ENCODE assay signal across 20 cellular contexts in genomic region chr15:71316911-71317310, GRCh38.
"Had no signal": no experiment of that assay in that cellular context is flagged by ENCODE, and none has a peak within 500 bp of the region (broad histone marks: within the 10 kb centered on the region; RNA-seq: fewer than 3 reads in every experiment).

No MANE protein-coding gene starts in this region.

- H3K27ac ChIP-seq: heart right ventricle, left ventricle myocardium inferior, lower lobe of right lung, neural progenitor cell, ovary, right atrium auricular region, sigmoid colon, thyroid gland, upper lobe of left lung, vagina had no signal

- H3K9ac ChIP-seq: neural progenitor cell had no signal

- H2AFZ ChIP-seq: neural progenitor cell had no signal

- H3K4me3 ChIP-seq: heart right ventricle, left ventricle myocardium inferior, lower lobe of right lung, neural progenitor cell, ovary, right atrium auricular region, sigmoid colon, thyroid gland, upper lobe of left lung, vagina had no signal

- DNase-seq: effector memory CD4-positive, alpha-beta T cell; heart right ventricle; immature natural killer cell; kidney; left cardiac atrium; left ventricle myocardium inferior; lower lobe of right lung; nucleus accumbens; ovary; sigmoid colon; small intestine; stimulated activated CD4-positive, alpha-beta T cell treated with anti-CD3 and anti-CD28 coated beads, Interleukin-12 subunit alpha, Interleukin-12 subunit beta, amount 100 ng/mL, for 4 hours; stimulated activated naive CD4-positive, alpha-beta T cell; thyroid gland; upper lobe of left lung had no signal

- H3K36me3 ChIP-seq: left ventricle myocardium inferior, lower lobe of right lung, neural progenitor cell, ovary, right atrium auricular region, sigmoid colon, thyroid gland, upper lobe of left lung, vagina had no signal

- H3K9me3 ChIP-seq: heart right ventricle, left ventricle myocardium inferior, lower lobe of right lung, ovary, right atrium auricular region, sigmoid colon, thyroid gland, upper lobe of left lung, vagina had no signal

- ATAC-seq: esophagus mucosa; left cardiac atrium; lower lobe of right lung; natural killer cell treated with Interleukin-12 subunit alpha and Interleukin-12 subunit beta and Interleukin-15 and Interleukin-18, amount 100 ng/mL, for 72 hours had no signal

- H3K27me3 ChIP-seq: heart right ventricle, neural progenitor cell, ovary, right atrium auricular region, sigmoid colon, thyroid gland, upper lobe of left lung, vagina had no signal

- H3K4me1 ChIP-seq: lower lobe of right lung, right atrium auricular region, sigmoid colon, thyroid gland, upper lobe of left lung, vagina had no signal

- H3K4me2 ChIP-seq: neural progenitor cell had no signal
